ENCODE assay signal across 33 cellular contexts in the genomic region with DNA sequence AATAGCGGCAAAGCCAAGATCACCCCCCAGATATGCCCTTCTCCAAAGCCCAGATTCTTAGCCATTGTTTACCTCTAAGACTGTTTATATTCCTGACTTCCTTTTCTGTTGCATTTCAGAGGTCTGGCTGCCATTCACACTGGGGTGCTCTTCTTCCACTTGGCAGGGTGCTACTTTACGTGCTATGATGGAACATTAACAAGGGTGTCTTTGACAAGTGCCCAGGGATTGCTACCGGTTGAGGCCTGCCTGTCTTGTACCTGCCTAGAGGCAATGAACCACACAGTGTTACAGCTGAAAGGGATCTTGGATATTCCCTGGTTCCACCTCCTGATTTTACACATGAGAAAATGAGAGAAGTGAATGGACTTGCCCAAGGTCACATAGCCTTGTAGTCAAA.
"Had no signal": no experiment of that assay in that cellular context is flagged by ENCODE, and none has a peak within 500 bp of the region (broad histone marks: within the 10 kb centered on the region; RNA-seq: fewer than 3 reads in every experiment).

No MANE protein-coding gene starts in this region.

- H3K36me3 ChIP-seq: Peyer's patch had no signal

- H3K9ac ChIP-seq: KMS-11 had no signal

- H3K4me2 ChIP-seq: KMS-11 had no signal

- H3K27ac ChIP-seq: KMS-11, Peyer's patch, RWPE1, VCaP had no signal

- DNase-seq: activated CD4-positive, alpha-beta memory T cell treated with anti-CD3 and anti-CD28 coated beads, Interleukin-2, amount 10 ng/mL, durations not matched to agents 7 days and 5 days; activated CD4-positive, alpha-beta T cell treated with anti-CD3 and anti-CD28 coated beads for 1 hour; activated CD4-positive, alpha-beta T cell treated with anti-CD3 and anti-CD28 coated beads for 48 hours; activated CD4-positive, CD25-positive, alpha-beta regulatory T cell; activated CD8-positive, alpha-beta memory T cell treated with anti-CD3 and anti-CD28 coated beads for 24 hours; activated CD8-positive, alpha-beta memory T cell treated with anti-CD3 and anti-CD28 coated beads, Interleukin-2, amount 10 ng/mL, durations not matched to agents 7 days and 5 days; activated CD8-positive, alpha-beta memory T cell treated with anti-CD3 and anti-CD28 coated beads, Interleukin-2, amount 50 U/mL, for 48 hours; activated effector memory CD4-positive, alpha-beta T cell treated with Interleukin-2 at 50 U/mL for 16 hours; activated naive CD4-positive, alpha-beta T cell treated with anti-CD3 and anti-CD28 coated beads, Interleukin-2, amount 10 ng/mL, durations not matched to agents 7 days and 5 days; activated naive CD8-positive, alpha-beta T cell treated with anti-CD3 and anti-CD28 coated beads, Interleukin-2, amount 50 U/mL, for 24 hours; activated T-cell treated with anti-CD3 and anti-CD28 coated beads, Interleukin-2, amount 50 U/mL, for 48 hours; anterior cingulate cortex; central memory CD4-positive, alpha-beta T cell; NCI-H1092 treated with DMSO at 0.1 percent for 48 hours; NCI-H1417; NCI-H146; NCI-H187; NCI-H2029 treated with DMSO at 0.1 percent for 48 hours; NCI-H345; NCI-H524 treated with DMSO at 0.1 percent for 48 hours; NCI-H748 treated with DMSO at 0.1 percent for 48 hours; NK-92 treated with Interleukin-12 subunit alpha and Interleukin-12 subunit beta, amount 100 ng/mL, for 24 hours; PC-3; Peyer's patch; SIG-M5; T-helper 1 cell; T-helper 2 cell; T-helper 9 cell had no signal

- H3K4me3 ChIP-seq: Peyer's patch had no signal

- ATAC-seq: activated CD8-positive, alpha-beta memory T cell treated with anti-CD3 and anti-CD28 coated beads, Interleukin-2, amount 10 ng/mL, durations not matched to agents 7 days and 5 days; activated naive CD8-positive, alpha-beta T cell treated with anti-CD3 and anti-CD28 coated beads, Interleukin-2, amount 50 U/mL, for 24 hours; PC-3; Right ventricle myocardium inferior; SK-N-SH treated with all-trans-retinoic acid at 6 μM for 48 hours had no signal

- H3K4me1 ChIP-seq: Peyer's patch had no signal

- H3K27me3 ChIP-seq: Peyer's patch had no signal
